Comparison of ENCODE assay signal across 1 cellular context in genomic region chr17:7207120-7208001, GRCh38.
A peak's percentile ranks its signal among the peaks of the same experiment; 100 is the strongest.
TF ChIP-seq lines count a peak whose summit lies in the region.

No MANE protein-coding gene starts in this region.

TF ChIP-seq in HEK293, 187 proteins besides CTCF, POLR2A, EP300 and RAD21 (continued from another document):
- TF ChIP-seq ZNF596 (tag by site-specific recombination; IDR thresholded peaks at IDR 0.05): no peak
- no peak for TF ChIP-seq HOXA7 (CRISPR knock-in tag; IDR thresholded peaks at IDR 0.05; ENCODE audit: borderline replicate concordance)
- peak; percentile 12; the same call in 1 of the 2 replicates for TF ChIP-seq GLIS2 (tag by site-specific recombination; IDR thresholded peaks at IDR 0.05)
- 0 out of 2 replicates have a peak, but pooled peaks have one; percentile 2 for TF ChIP-seq SP2 (tag by site-specific recombination; IDR thresholded peaks at IDR 0.05)
- 0 out of 2 replicates have a peak, but pooled peaks have one; percentile 29 for TF ChIP-seq SCRT2 (tag by site-specific recombination; IDR thresholded peaks at IDR 0.05)
- 0 out of 2 replicates have a peak, but pooled peaks have one; percentile 8 for TF ChIP-seq ZNF223 (tag by site-specific recombination; IDR thresholded peaks at IDR 0.05)
- TF ChIP-seq ZNF785 (tag by site-specific recombination; IDR thresholded peaks at IDR 0.05): no peak
- no peak for TF ChIP-seq ZNF391 (tag by site-specific recombination; IDR thresholded peaks at IDR 0.05; ENCODE audit: borderline replicate concordance, low read depth)
- no peak for TF ChIP-seq ZNF549 (tag by site-specific recombination; IDR thresholded peaks at IDR 0.05)
- peak; percentile 61 for TF ChIP-seq ZBTB17 (tag by site-specific recombination; IDR thresholded peaks at IDR 0.05)
- TF ChIP-seq PRDM1 (tag by site-specific recombination; IDR thresholded peaks at IDR 0.05): peak; percentile 93
- TF ChIP-seq PRDM10 (tag by site-specific recombination; IDR thresholded peaks at IDR 0.05): no peak
- peak; percentile 81 for TF ChIP-seq EGR2 (tag by site-specific recombination; IDR thresholded peaks at IDR 0.05; ENCODE audit: low read depth)
